Comparison of ENCODE assay signal across 13 cellular contexts in genomic region chr6:35181313-35181932, GRCh38. TPM values are rescaled to one million over a fixed set of nuclear protein-coding genes. Genes with fewer than 3 reads are reported as not detected.
A peak's percentile ranks its signal among the peaks of the same experiment; 100 is the strongest.
DNase-seq lines count a peak whose midpoint lies in the region; ATAC-seq and TF ChIP-seq lines count a peak whose summit lies in the region.
"Had no signal": no experiment of that assay in that cellular context is flagged by ENCODE, and none has a peak within 500 bp of the region (broad histone marks: within the 10 kb centered on the region; RNA-seq: fewer than 3 reads in every experiment).

No MANE protein-coding gene starts in this region.

- H3K27me3 Mint-ChIP-seq in CD14-positive monocyte (ENCODE audit: low read depth in 3 of 3) = peaks cover 9 to 20% (median 12%) of the 10 kb centered on the region in 3 donors

- TF ChIP-seq CTCF in thyroid gland (IDR thresholded peaks at IDR 0.05) (no peak), CD14-positive monocyte (IDR thresholded peaks at IDR 0.05) (no peak)

- H3K27ac ChIP-seq in right cardiac atrium (ENCODE audit: low read length) = no peak overlapping the region
- H3K27ac ChIP-seq in thyroid gland = peak overlapping the region; percentile 92 to 98 (median 97)
- H3K27ac ChIP-seq: HL-60 had no signal

- H3K4me1 ChIP-seq in right cardiac atrium (ENCODE audit: control insufficient read depth, insufficient read depth, low read length) (peaks cover 6% of the 10 kb centered on the region), thyroid gland (peaks cover 40 to 71% of the 10 kb centered on the region in 2 donors)

- H3K4me3 Mint-ChIP-seq in CD14-positive monocyte = no peak overlapping the region
- H3K4me3 Mint-ChIP-seq in stimulated activated effector memory CD8-positive, alpha-beta T cell treated with anti-CD3 and anti-CD28 coated beads, Interleukin-12 subunit alpha, Interleukin-12 subunit beta, amount 100 ng/mL, for 72 hours = no peak overlapping the region

- no peaks in the 10 kb centered on the region for H3K36me3 ChIP-seq in thyroid gland

- TF ChIP-seq POLR2A in thyroid gland (IDR thresholded peaks at IDR 0.05) = no peak

- peaks cover 2% of the 10 kb centered on the region for H3K4me1 Mint-ChIP-seq in CD14-positive monocyte
- H3K4me1 Mint-ChIP-seq in stimulated activated effector memory CD8-positive, alpha-beta T cell treated with anti-CD3 and anti-CD28 coated beads, Interleukin-12 subunit alpha, Interleukin-12 subunit beta, amount 100 ng/mL, for 72 hours = no peaks in the 10 kb centered on the region

- DNase-seq in HS-27A (ENCODE audit: low read depth) (peak; percentile 43), astrocyte of the hippocampus (ENCODE audit: low read depth, low spot score) (peak; percentile 72), right cardiac atrium (peak in 1 of 3 donors; percentile 38), thyroid gland (peak; percentile 90), CD14-positive monocyte (ENCODE audit: low spot score) (no peak), NCI-H774 (lab: John Stamatoyannopoulos, UW) (no peak)
- no peak for DNase-seq in stimulated activated effector memory CD8-positive, alpha-beta T cell treated with anti-CD3 and anti-CD28 coated beads, Interleukin-12 subunit alpha, Interleukin-12 subunit beta, amount 100 ng/mL, for 72 hours (ENCODE audit: low spot score in 2 of 2)
- DNase-seq: activated effector memory CD4-positive, alpha-beta T cell treated with anti-CD3 and anti-CD28 coated beads, Interleukin-2, amount 50 U/mL, for 16 hours; glutamatergic neuron; NCI-H446 treated with DMSO at 0.1 percent for 48 hours had no signal

- no peaks in the 10 kb centered on the region for H3K27me3 ChIP-seq in right cardiac atrium (ENCODE audit: control insufficient read depth, insufficient read depth)
- H3K27me3 ChIP-seq in thyroid gland = no peaks in the 10 kb centered on the region

- WGBS in right cardiac atrium = 54% methylated on average over 5 of the region's 5 CpGs
- 29 to 32% methylated on average over 5 of the region's 5 CpGs for WGBS in thyroid gland, 2 donors

- ATAC-seq in right cardiac atrium (peak; percentile 45 to 56), HG03571 (IDR thresholded peaks at IDR 0.05; ENCODE audit: unreplicated experiment) (no peak)
- no peak for ATAC-seq in stimulated activated effector memory CD8-positive, alpha-beta T cell treated with anti-CD3 and anti-CD28 coated beads, Interleukin-12 subunit alpha, Interleukin-12 subunit beta, amount 100 ng/mL, for 72 hours

- no peak overlapping the region for H3K4me3 ChIP-seq in right cardiac atrium (ENCODE audit: low read length)
- H3K4me3 ChIP-seq in thyroid gland (replicated peaks in 1 of 3) = no peak overlapping the region

- intact Hi-C loops in right cardiac atrium (cut with DNase I) (no loop called here), thyroid gland (cut with DNase I) (no loop called here), CD14-positive monocyte (cut with micrococcal nuclease) (no loop called here)

- no peaks in the 10 kb centered on the region for H3K36me3 Mint-ChIP-seq in CD14-positive monocyte
- H3K36me3 Mint-ChIP-seq in stimulated activated effector memory CD8-positive, alpha-beta T cell treated with anti-CD3 and anti-CD28 coated beads, Interleukin-12 subunit alpha, Interleukin-12 subunit beta, amount 100 ng/mL, for 72 hours = no peaks in the 10 kb centered on the region

- no peak overlapping the region for H3K27ac Mint-ChIP-seq in CD14-positive monocyte
- no peak overlapping the region for H3K27ac Mint-ChIP-seq in stimulated activated effector memory CD8-positive, alpha-beta T cell treated with anti-CD3 and anti-CD28 coated beads, Interleukin-12 subunit alpha, Interleukin-12 subunit beta, amount 100 ng/mL, for 72 hours

- peaks cover 0 to 7% (median 4%) of the 10 kb centered on the region in 7 donors for H3K9me3 Mint-ChIP-seq in CD14-positive monocyte
- no peaks in the 10 kb centered on the region for H3K9me3 Mint-ChIP-seq in stimulated activated effector memory CD8-positive, alpha-beta T cell treated with anti-CD3 and anti-CD28 coated beads, Interleukin-12 subunit alpha, Interleukin-12 subunit beta, amount 100 ng/mL, for 72 hours

- H3K9me3 ChIP-seq in right cardiac atrium (ENCODE audit: control insufficient read depth, low read length) (no peaks in the 10 kb centered on the region), thyroid gland (no peaks in the 10 kb centered on the region)

RNA-seq across cellular contexts. Expression of gene SCUBE3, which starts 32.3 kb away (rescaled TPM):
- total RNA-seq in right cardiac atrium (under 1 TPM; 0.25 to 0.86 (median 0.49) TPM), thyroid gland (100 to 1,000 TPM in 1 of 4 donors, 10 to 100 TPM in 3; 45.5 to 119 (median 66.3) TPM)
- polyA plus RNA-seq in right cardiac atrium (0.38 TPM), CD14-positive monocyte (not detected)

RNA-seq across cellular contexts. Expression of gene TCP11, which starts 40.3 kb away (rescaled TPM):
- total RNA-seq in right cardiac atrium (not detected), thyroid gland (1 to 10 TPM in 2 of 4 donors, not detected in 2; 1.0 to 2.8 TPM)
- polyA plus RNA-seq in right cardiac atrium (0.07 TPM), CD14-positive monocyte (not detected)
- total RNA-seq: omental fat pad had no signal

Comparison
In these comparisons a context has a peak if more than half of its experiments do, and no peak if none do; other contexts are left out.
1. DNase-seq: peak in HS-27A (single experiment), astrocyte of the hippocampus (single experiment) and thyroid gland (2 of 2); none in CD14-positive monocyte (single experiment), stimulated activated effector memory CD8-positive, alpha-beta T cell treated with anti-CD3 and anti-CD28 coated beads, Interleukin-12 subunit alpha, Interleukin-12 subunit beta, amount 100 ng/mL, for 72 hours (0 of 2) and NCI-H774 (single experiment).
2. ATAC-seq: peak in right cardiac atrium (2 of 2); none in stimulated activated effector memory CD8-positive, alpha-beta T cell treated with anti-CD3 and anti-CD28 coated beads, Interleukin-12 subunit alpha, Interleukin-12 subunit beta, amount 100 ng/mL, for 72 hours (single experiment) and HG03571 (single experiment).
3. RNA of gene SCUBE3, which starts 32.3 kb away (total RNA-seq): 45.5 to 119 TPM in thyroid gland; 0.25 to 0.86 TPM in right cardiac atrium; every median in the first group is over 10 times any median in the second.